In the genomic region with DNA sequence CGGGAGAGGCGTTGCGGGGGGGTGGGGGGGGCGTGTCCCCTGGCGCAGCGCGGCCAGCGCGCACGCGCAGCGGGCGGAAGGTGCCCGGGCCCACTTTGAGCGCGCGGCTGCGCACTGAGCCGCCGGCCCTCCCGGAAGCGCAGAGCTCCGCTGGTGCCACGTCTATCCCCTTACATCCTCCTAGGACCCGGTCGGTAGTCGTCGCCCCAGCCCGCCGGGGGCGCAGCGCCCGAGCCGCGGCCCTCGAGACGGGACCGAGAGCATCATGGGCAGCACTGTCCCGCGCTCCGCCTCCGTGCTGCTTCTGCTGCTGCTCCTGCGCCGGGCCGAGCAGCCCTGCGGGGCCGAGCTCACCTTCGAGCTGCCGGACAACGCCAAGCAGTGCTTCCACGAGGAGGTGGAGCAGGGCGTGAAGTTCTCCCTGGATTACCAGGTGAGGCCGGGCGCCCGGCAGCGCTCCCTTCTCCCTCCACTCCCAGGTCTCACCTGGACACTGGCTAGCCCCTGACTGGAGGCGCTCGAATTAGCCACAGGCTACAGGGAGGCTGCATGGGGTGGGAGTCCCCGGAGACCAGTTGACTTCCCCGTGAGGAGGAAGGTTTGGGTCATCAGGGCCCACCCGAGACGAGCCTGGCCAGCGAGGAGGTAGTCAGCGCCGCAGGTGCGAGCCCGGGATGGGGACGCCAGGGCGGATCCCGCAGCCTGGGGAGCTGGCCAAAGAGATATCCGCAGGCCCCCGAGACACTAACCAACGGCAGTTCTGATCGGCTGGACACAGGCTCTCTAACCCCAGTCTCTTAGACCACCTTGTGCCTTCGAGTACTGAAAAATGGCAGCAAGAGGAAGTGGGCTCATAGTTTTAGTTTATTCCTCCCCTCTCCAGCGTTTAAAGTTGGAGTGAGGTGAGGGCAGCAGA, we compare ENCODE assay signal across 9 cellular contexts. TPM values are rescaled to one million over a fixed set of nuclear protein-coding genes. Genes with fewer than 3 reads are reported as not detected.
DNase-seq lines count a peak whose midpoint lies in the region; ATAC-seq, FAIRE-seq and TF ChIP-seq lines count a peak whose summit lies in the region.
"Had no signal": no experiment of that assay in that cellular context is flagged by ENCODE, and none has a peak within 500 bp of the region (broad histone marks: within the 10 kb centered on the region; RNA-seq: fewer than 3 reads in every experiment).

Gene TMED3, plus strand, starts transcription at position 128 of the 916 bp plus-strand sequence. Its CDS starts 138 bp downstream, at position 266.

- peak within 1 kb of the TSS; percentile 82 for H3K4me3 Mint-ChIP-seq in central memory CD8-positive, alpha-beta T cell

- peaks cover 6 to 9% of the 10 kb centered on the region in 2 donors for H3K36me3 ChIP-seq in kidney (ENCODE audit: control insufficient read depth in 1 of 2, insufficient read depth in 2 of 2, low read length in 2 of 2)

- H3K27me3 Mint-ChIP-seq in central memory CD8-positive, alpha-beta T cell = no peaks in the 10 kb centered on the region

- peaks cover 41% of the 10 kb centered on the region for H3K4me1 Mint-ChIP-seq in central memory CD8-positive, alpha-beta T cell

- TF ChIP-seq CTCF in AG09319 (IDR thresholded peaks at IDR 0.05; ENCODE audit: low read depth, low read length) (peak; percentile 11), kidney (IDR thresholded peaks at IDR 0.05; ENCODE audit: borderline replicate concordance, extremely low read depth, insufficient read depth) (no peak)

- H3K9me3 ChIP-seq in kidney (ENCODE audit: control insufficient read depth in 1 of 2, low read length in 2 of 2) = no peaks in the 10 kb centered on the region

- intact Hi-C loops in kidney (cut with DNase I) = no loop called here

- peaks cover 0 to 9% of the 10 kb centered on the region in 2 donors for H3K4me1 ChIP-seq in kidney (ENCODE audit: control insufficient read depth in 1 of 2, insufficient read depth in 1 of 2, low read depth in 1 of 2, low read length in 2 of 2)

- H3K9ac ChIP-seq in kidney (ENCODE audit: low read length in 2 of 2) = peak within 1 kb of the TSS; percentile 34

- H3K27ac ChIP-seq in kidney (ENCODE audit: low read depth in 2 of 2, low read length in 2 of 2) = no peak within 1 kb of the TSS

- peak within 1 kb of the TSS; percentile 67 for H3K27ac Mint-ChIP-seq in central memory CD8-positive, alpha-beta T cell (ENCODE audit: low read depth)

- peak; percentile 54 for DNase-seq in AG09319 (ENCODE audit: extremely low read depth, low read depth)
- DNase-seq in NCI-H2227 (lab: John Stamatoyannopoulos, UW; ENCODE audit: unreplicated experiment) = peak; percentile 90
- DNase-seq in activated CD4-positive, CD25-positive, alpha-beta regulatory T cell treated with anti-CD3 and anti-CD28 coated beads, Interleukin-2, amount 50 U/mL, for 16 hours (ENCODE audit: low read depth, low spot score) = peak; percentile 53
- DNase-seq in central memory CD8-positive, alpha-beta T cell (ENCODE audit: low spot score in 2 of 2) = peak; percentile 66 to 67
- DNase-seq in kidney = peak; percentile 89
- DNase-seq in stimulated activated CD4-positive, alpha-beta T cell treated with anti-CD3 and anti-CD28 coated beads, Interleukin-15, amount 100 ng/mL, for 24 hours = peak; percentile 87

- H3K9me3 Mint-ChIP-seq in central memory CD8-positive, alpha-beta T cell = no peaks in the 10 kb centered on the region

- ATAC-seq in GM18873 (IDR thresholded peaks at IDR 0.05; ENCODE audit: low FRiP score, unreplicated experiment) (peak; percentile 70), HG03135 (IDR thresholded peaks at IDR 0.05; ENCODE audit: unreplicated experiment) (peak; percentile 90)
- peak; percentile 92 for ATAC-seq in central memory CD8-positive, alpha-beta T cell (replicated peaks; ENCODE audit: extremely low read depth, poor library complexity, severe bottlenecking)

- H3K36me3 Mint-ChIP-seq in central memory CD8-positive, alpha-beta T cell (ENCODE audit: insufficient read depth) = peaks cover 14% of the 10 kb centered on the region

- peak within 1 kb of the TSS; percentile 75 to 77 for H3K4me3 ChIP-seq in kidney (ENCODE audit: low read length in 2 of 2)

- FAIRE-seq in kidney (lab: Jason Lieb, UNC) = no peak
- FAIRE-seq: colon had no signal

RNA-seq across cellular contexts. Expression of gene TMED3, which starts in this region (rescaled TPM):
- total RNA-seq in kidney = 40.5 TPM
- polyA plus RNA-seq in kidney (ENCODE audit: insufficient read depth, low read depth, low replicate concordance) = 105 TPM
